In the genomic region with DNA sequence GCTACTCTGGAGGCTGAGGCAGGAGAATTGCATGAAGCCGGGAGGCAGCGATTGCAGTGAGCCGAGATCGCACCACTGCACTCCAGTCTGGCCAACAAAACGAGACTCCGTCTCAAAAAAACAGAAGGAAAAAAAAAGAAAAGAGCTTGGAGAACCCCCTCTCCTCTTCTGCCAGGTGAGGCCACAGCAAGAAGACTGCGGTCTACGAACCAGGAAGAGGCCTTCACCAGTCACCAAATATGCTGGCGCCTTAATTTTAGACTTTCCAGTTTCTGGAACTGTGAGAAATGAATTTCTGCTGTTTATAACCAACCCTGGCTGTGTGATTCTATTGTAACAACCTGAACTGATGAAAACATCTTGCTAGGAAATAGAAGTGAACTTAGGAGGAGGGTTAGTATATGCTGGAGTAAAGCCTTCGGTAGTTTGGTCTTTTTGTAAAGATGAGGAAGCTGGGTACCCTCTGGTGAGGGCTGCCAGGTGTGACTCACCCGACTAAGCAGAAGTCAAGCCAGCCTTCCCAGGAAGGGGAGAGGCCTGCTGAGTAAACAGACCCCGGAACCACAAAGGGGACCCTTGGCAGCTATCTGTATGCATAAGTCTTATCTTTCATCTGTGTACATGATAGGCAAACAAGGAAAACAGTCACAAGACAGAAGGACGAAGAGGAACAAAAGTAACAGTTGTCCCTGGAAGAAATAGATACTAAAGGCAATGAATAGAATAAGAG, we compare ENCODE assay signal across 11 cellular contexts.
DNase-seq lines count a peak whose midpoint lies in the region; ATAC-seq and TF ChIP-seq lines count a peak whose summit lies in the region.
"Had no signal": no experiment of that assay in that cellular context is flagged by ENCODE, and none has a peak within 500 bp of the region (broad histone marks: within the 10 kb centered on the region; RNA-seq: fewer than 3 reads in every experiment).

No MANE protein-coding gene starts in this region.

- ATAC-seq in activated B cell treated with CpG ODN at 0.5 μM for 24 hours (ENCODE audit: low read depth) = peak; percentile 80
- no peak for ATAC-seq in HG02763 (IDR thresholded peaks at IDR 0.05; ENCODE audit: unreplicated experiment)
- ATAC-seq: body of pancreas, lower lobe of right lung had no signal

- H3K9me3 Mint-ChIP-seq in activated B cell treated with CpG ODN at 0.5 μM for 24 hours = peaks cover 9% of the 10 kb centered on the region

- peaks cover 18% of the 10 kb centered on the region for H3K4me1 Mint-ChIP-seq in activated B cell treated with CpG ODN at 0.5 μM for 24 hours

- TF ChIP-seq CTCF in activated B cell treated with CpG ODN at 0.5 μM for 24 hours (IDR thresholded peaks at IDR 0.05) = no peak

- CTCF ChIA-PET in activated B cell treated with CpG ODN at 0.5 μM for 24 hours (lab: Charles Lee) = interaction anchor here (0.9 kb wide), 1 partner anchor 83 kb away, joined by 3 read pairs; no protein-coding TSS in a partner anchor

- H3K36me3 Mint-ChIP-seq in activated B cell treated with CpG ODN at 0.5 μM for 24 hours (ENCODE audit: low read depth) = peaks cover 3% of the 10 kb centered on the region

- no peak overlapping the region for H3K4me3 Mint-ChIP-seq in activated B cell treated with CpG ODN at 0.5 μM for 24 hours

- peaks cover 6% of the 10 kb centered on the region for H3K27me3 Mint-ChIP-seq in activated B cell treated with CpG ODN at 0.5 μM for 24 hours

- POLR2A ChIA-PET in activated B cell treated with CpG ODN at 0.5 μM for 24 hours (lab: Charles Lee) = interaction anchor here (0.6 to 2.5 kb wide), 8 partner anchors 10 to 174 kb away, joined by 3 to 8 read pairs (median 4); a partner anchor contains a TSS

- H3K27ac Mint-ChIP-seq in activated B cell treated with CpG ODN at 0.5 μM for 24 hours = peak overlapping the region; percentile 69

- intact Hi-C loops in activated B cell treated with CpG ODN at 0.5 μM for 24 hours (cut with micrococcal nuclease) = loop anchor here (2.0 kb wide), 1 partner anchor 15 kb away; no protein-coding TSS in a partner anchor

- DNase-seq in NCI-H146 (lab: John Stamatoyannopoulos, UW) (peak; percentile 28), NCI-H146 treated with DMSO at 0.1 percent for 48 hours (lab: John Stamatoyannopoulos, UW; ENCODE audit: unreplicated experiment) (no peak), Kasumi-1 (lab: John Stamatoyannopoulos, UW) (peak; percentile 38 to 41), activated B cell treated with CpG ODN at 0.5 μM for 24 hours (no peak), mucosa of gallbladder (ENCODE audit: low spot score) (peak; percentile 81), OCI-M2 (lab: John Stamatoyannopoulos, UW; ENCODE audit: unreplicated experiment) (no peak), COR-L47 (lab: John Stamatoyannopoulos, UW) (no peak)
- DNase-seq: 8988T, body of pancreas, lower lobe of right lung had no signal

Comparison
In these comparisons a context has a peak if more than half of its experiments do, and no peak if none do; other contexts are left out.
1. DNase-seq: peak in NCI-H146 (single experiment), Kasumi-1 (2 of 2) and mucosa of gallbladder (single experiment); none in NCI-H146 treated with DMSO at 0.1 percent for 48 hours (single experiment), activated B cell treated with CpG ODN at 0.5 μM for 24 hours (single experiment), OCI-M2 (single experiment) and COR-L47 (single experiment).